Comparison of ENCODE assay signal across 8 cellular contexts in the genomic region with DNA sequence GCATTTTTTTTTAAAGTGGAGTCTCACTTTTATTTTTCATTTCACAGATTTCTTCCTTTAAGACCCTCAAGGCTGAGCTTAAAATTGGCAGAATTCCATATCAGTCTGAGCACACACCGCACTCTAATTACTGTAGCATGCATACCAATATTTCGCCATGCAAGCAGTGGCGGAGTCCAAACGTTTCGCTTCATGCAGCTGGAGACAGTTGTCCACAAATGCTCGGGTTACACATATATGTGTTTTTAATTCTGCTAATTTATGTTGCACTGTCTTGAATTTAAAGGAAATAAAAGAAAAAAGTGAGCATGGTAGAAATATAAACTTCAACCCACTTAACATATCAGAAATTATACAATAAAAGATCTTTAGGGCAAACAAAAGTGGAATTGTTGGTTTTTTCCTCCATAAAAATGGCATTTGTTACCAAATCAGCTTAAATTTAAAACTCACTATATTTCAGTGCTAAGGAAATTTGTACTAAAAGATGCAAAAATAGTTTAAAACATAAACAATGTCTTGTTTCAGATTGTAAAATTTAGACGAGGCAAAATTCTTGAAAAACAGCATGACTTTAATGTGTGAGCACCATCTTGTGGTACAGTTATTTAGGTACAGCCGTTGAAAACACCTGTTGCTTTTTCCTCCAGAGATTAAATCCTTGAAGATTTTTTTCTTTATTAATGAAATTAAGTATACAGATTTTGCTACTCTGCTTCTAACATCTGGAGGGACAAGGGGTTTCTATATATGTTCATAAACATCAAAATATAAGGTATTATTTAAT. TPM values are rescaled to one million over a fixed set of nuclear protein-coding genes. Genes with fewer than 3 reads are reported as not detected.
DNase-seq lines count a peak whose midpoint lies in the region; ATAC-seq and TF ChIP-seq lines count a peak whose summit lies in the region.

No MANE protein-coding gene starts in this region.

- no peaks in the 10 kb centered on the region for H3K27me3 ChIP-seq in GM06990 (replicated peaks; ENCODE audit: control insufficient read depth, insufficient read depth, low read length)
- H3K27me3 ChIP-seq in HL-60 (ENCODE audit: insufficient read depth, poor library complexity, severe bottlenecking) = no peaks in the 10 kb centered on the region
- no peaks in the 10 kb centered on the region for H3K27me3 ChIP-seq in OCI-LY3 (ENCODE audit: low read depth, low read length)
- no peaks in the 10 kb centered on the region for H3K27me3 ChIP-seq in dorsolateral prefrontal cortex

- peak overlapping the region; percentile 42 for H3K4me2 ChIP-seq in OCI-LY3 (ENCODE audit: low read length)

- no peak for DNase-seq in GM06990 (ENCODE audit: extremely low read depth, insufficient read length)
- peak in 1 of 2 experiments; percentile 28 for DNase-seq in HL-60 (ENCODE audit: low read depth in 1 of 2, low spot score in 1 of 2)
- DNase-seq in dorsolateral prefrontal cortex = no peak
- peak in 1 of 3 donors; percentile 27 for DNase-seq in mucosa of descending colon
- no peak for DNase-seq in NCI-H524 treated with DMSO at 0.1 percent for 48 hours (lab: John Stamatoyannopoulos, UW)
- no peak for DNase-seq in HPDE6-E6E7 (ENCODE audit: extremely low spot score)
- DNase-seq in stimulated activated CD4-positive, alpha-beta T cell treated with anti-CD3 and anti-CD28 coated beads, Interleukin-2, amount 100 ng/mL, for 48 hours = no peak

- no peaks in the 10 kb centered on the region for H3K36me3 ChIP-seq in GM06990 (ENCODE audit: control insufficient read depth, insufficient read depth, low read length)
- no peaks in the 10 kb centered on the region for H3K36me3 ChIP-seq in OCI-LY3 (replicated peaks; ENCODE audit: low read depth, low read length)
- H3K36me3 ChIP-seq in mucosa of descending colon (ENCODE audit: low read depth) = no peaks in the 10 kb centered on the region

- peak; percentile 44 for ATAC-seq in mucosa of descending colon

- H3K9me3 ChIP-seq in OCI-LY3 (ENCODE audit: insufficient read depth, low read length) (no peaks in the 10 kb centered on the region), mucosa of descending colon (no peaks in the 10 kb centered on the region)

- H3K4me3 ChIP-seq in GM06990 (replicated peaks; ENCODE audit: low read depth, low read length) (no peak overlapping the region), HL-60 (replicated peaks; ENCODE audit: insufficient read depth, low read length) (peak overlapping the region; percentile 7; the same call in 1 of the 2 replicates), OCI-LY3 (ENCODE audit: low read length) (peak overlapping the region; percentile 17; the same call in 1 of the 2 replicates), dorsolateral prefrontal cortex (peak overlapping the region; percentile 10 to 68 (median 46)), mucosa of descending colon (no peak overlapping the region)

- TF ChIP-seq CTCF in GM06990 (IDR thresholded peaks at IDR 0.05; ENCODE audit: insufficient read depth, low read length, poor library complexity, severe bottlenecking) (peak; percentile 48), HL-60 (IDR thresholded peaks at IDR 0.05; ENCODE audit: insufficient read depth, low read length) (peak; percentile 41), OCI-LY3 (IDR thresholded peaks at IDR 0.05; ENCODE audit: low read depth, low read length) (peak; percentile 82), dorsolateral prefrontal cortex (IDR thresholded peaks at IDR 0.05 in 54 of 56, conservative IDR thresholded peaks at IDR 0.05 in 2 of 56; ENCODE audit: low read depth in 1 of 56, partially characterized antibody in 56 of 56) (peak; percentile 71 to 97 (median 86)), mucosa of descending colon (IDR thresholded peaks at IDR 0.05) (peak; percentile 29)

- H3K79me2 ChIP-seq in OCI-LY3 (ENCODE audit: low read length) = no peaks in the 10 kb centered on the region

- intact Hi-C loops in dorsolateral prefrontal cortex (cut with DNase I) = loop anchor here (5.0 to 10.0 kb wide), 3 partner anchors 130 to 860 kb away; no protein-coding TSS in a partner anchor
- intact Hi-C loops in mucosa of descending colon (cut with DNase I, micrococcal nuclease) = loop anchor here in 1 of 2 donors (5.0 kb wide), 1 partner anchor 218 kb away; no protein-coding TSS in a partner anchor

- H4K20me1 ChIP-seq in OCI-LY3 (ENCODE audit: insufficient read depth, low read length) = no peaks in the 10 kb centered on the region

- peak overlapping the region; percentile 74 for H2AFZ ChIP-seq in OCI-LY3 (ENCODE audit: low read depth, low read length)

- no peak overlapping the region for H3K9ac ChIP-seq in OCI-LY3 (ENCODE audit: low read length)

- H3K27ac ChIP-seq in HL-60 (replicated peaks) = no peak overlapping the region; the same call in 1 of the 2 replicates
- no peak overlapping the region for H3K27ac ChIP-seq in OCI-LY3 (ENCODE audit: low read length)
- H3K27ac ChIP-seq in dorsolateral prefrontal cortex = no peak overlapping the region

- H3K4me1 ChIP-seq in OCI-LY3 (ENCODE audit: low read length) = peaks cover 3% of the 10 kb centered on the region; the same call in 1 of the 2 replicates
- no peaks in the 10 kb centered on the region for H3K4me1 ChIP-seq in mucosa of descending colon (ENCODE audit: low read depth)

RNA-seq across cellular contexts. Expression of gene KANSL1L, which starts 24.1 kb away (rescaled TPM):
- total RNA-seq in dorsolateral prefrontal cortex (10 to 100 TPM; 23.3 to 64.1 (median 36.9) TPM), mucosa of descending colon (10 to 100 TPM in 1 of 3 donors, 1 to 10 TPM in 2; 6.8 to 29.2 (median 7.7) TPM)

RNA-seq across cellular contexts. Expression of gene ACADL, which starts 30.0 kb away (rescaled TPM):
- total RNA-seq in dorsolateral prefrontal cortex (10 to 100 TPM in 2 of 120 experiments, 1 to 10 TPM in 118; 1.5 to 17.3 (median 4.4) TPM), mucosa of descending colon (under 1 TPM in 2 of 3 donors, not detected in 1; 0.19 to 0.95 TPM)

Comparison
In these comparisons a context has a peak if more than half of its experiments do, and no peak if none do; other contexts are left out.
1. H3K4me3 ChIP-seq: peak in HL-60 (single experiment), OCI-LY3 (single experiment) and dorsolateral prefrontal cortex (59 of 59); none in GM06990 (single experiment) and mucosa of descending colon (single experiment).
2. CTCF ChIP-seq: peak in every context shown above with its lines; median percentile 86 in dorsolateral prefrontal cortex; 82 in OCI-LY3; 48 in GM06990; 41 in HL-60; 29 in mucosa of descending colon.